Comparison of ENCODE assay signal across 11 cellular contexts in genomic region chr9:105503873-105504272, GRCh38. TPM values are rescaled to one million over a fixed set of nuclear protein-coding genes. Genes with fewer than 3 reads are reported as not detected.
DNase-seq lines count a peak whose midpoint lies in the region; ATAC-seq and TF ChIP-seq lines count a peak whose summit lies in the region.
"Had no signal": no experiment of that assay in that cellular context is flagged by ENCODE, and none has a peak within 500 bp of the region (broad histone marks: within the 10 kb centered on the region; RNA-seq: fewer than 3 reads in every experiment).

No MANE protein-coding gene starts in this region.

- H3K27me3 ChIP-seq in PC-9 (ENCODE audit: insufficient read depth, low read depth) = no peaks in the 10 kb centered on the region

- H3K79me2 ChIP-seq in PC-9 (ENCODE audit: low read depth) = no peaks in the 10 kb centered on the region

- H2AFZ ChIP-seq in PC-9 = no peak overlapping the region

- no peaks in the 10 kb centered on the region for H3K9me3 Mint-ChIP-seq in nephron progenitor cell

- intact Hi-C loops in PC-9 (cut with micrococcal nuclease; ENCODE audit: unreplicated experiment) = no loop called here

- peak overlapping the region; percentile 20; the same call in 1 of the 2 replicates for H3K27ac ChIP-seq in PC-9
- H3K27ac ChIP-seq: skin epidermis had no signal

- ATAC-seq in GM19035 (IDR thresholded peaks at IDR 0.05; ENCODE audit: unreplicated experiment) = peak; percentile 50
- ATAC-seq in HG02885 (IDR thresholded peaks at IDR 0.05; ENCODE audit: poor library complexity, unreplicated experiment) = peak; percentile 24
- no peak for ATAC-seq in GM21528 (IDR thresholded peaks at IDR 0.05; ENCODE audit: low FRiP score, unreplicated experiment)

- H3K9me2 ChIP-seq in PC-9 (ENCODE audit: insufficient read depth) = no peaks in the 10 kb centered on the region

- H3K27me3 Mint-ChIP-seq in nephron progenitor cell (ENCODE audit: low read depth, poor library complexity) = no peaks in the 10 kb centered on the region

- H3K9me3 ChIP-seq in PC-9 (ENCODE audit: insufficient read depth, low read depth) = no peaks in the 10 kb centered on the region

- H3K4me3 ChIP-seq in PC-9 = no peak overlapping the region
- H3K4me3 ChIP-seq: skin epidermis had no signal

- no peak overlapping the region for H3K4me3 Mint-ChIP-seq in nephron progenitor cell

- H4K20me1 ChIP-seq in PC-9 (ENCODE audit: insufficient read depth) = no peaks in the 10 kb centered on the region

- CTCF ChIA-PET in PC-9 (lab: Charles Lee) = no interaction called here

- POLR2A ChIA-PET in PC-9 (lab: Charles Lee; ENCODE audit: unreplicated experiment) = no interaction called here

- no peak overlapping the region for H3K4me2 ChIP-seq in PC-9

- peaks cover 5% of the 10 kb centered on the region for H3K4me1 Mint-ChIP-seq in nephron progenitor cell

- H3K36me3 Mint-ChIP-seq in nephron progenitor cell (ENCODE audit: low read depth) = peaks cover 42% of the 10 kb centered on the region

- H3F3A ChIP-seq in PC-9 (ENCODE audit: insufficient read depth, low read depth) = no peaks in the 10 kb centered on the region

- DNase-seq in PC-9 (peak in 1 of 2 experiments; percentile 35), nephron progenitor cell (no peak), HT-29 (ENCODE audit: low spot score) (no peak), COLO668 (lab: John Stamatoyannopoulos, UW; ENCODE audit: unreplicated experiment) (no peak), NCI-H2081 (lab: John Stamatoyannopoulos, UW) (no peak)
- DNase-seq: DMS79 treated with DMSO at 0.1 percent for 48 hours, NCI-H2227 treated with DMSO at 0.1 percent for 48 hours had no signal

- H3K27ac Mint-ChIP-seq in nephron progenitor cell = peak overlapping the region; percentile 30

- no peak for TF ChIP-seq CTCF in PC-9 (conservative IDR thresholded peaks at IDR 0.05)
- TF ChIP-seq CTCF in nephron progenitor cell (IDR thresholded peaks at IDR 0.05) = no peak

- no peaks in the 10 kb centered on the region for H3K36me3 ChIP-seq in PC-9 (ENCODE audit: low read depth)

- no TSS peak for BruUV-seq in PC-9 (replicated peaks; lab: Mats Ljungman, UMichigan)

- H3K4me1 ChIP-seq in PC-9 (replicated peaks; ENCODE audit: insufficient read depth) = no peaks in the 10 kb centered on the region; the same call in 1 of the 2 replicates

RNA-seq across cellular contexts. Expression of gene FKTN, which starts 54.1 kb away (rescaled TPM):
- 25.4 and 32.3 TPM in 2 replicates for total RNA-seq in PC-9 (2021)
- total RNA-seq in HT-29 (2014; rRNA removed; shearing (Covaris generic)) = 4.0 and 7.9 TPM in 2 replicates

RNA-seq across cellular contexts. Expression of gene FSD1L, which starts 56.0 kb away (rescaled TPM):
- 4.2 and 5.6 TPM in 2 replicates for total RNA-seq in PC-9 (2021)
- total RNA-seq in HT-29 (2014; rRNA removed; shearing (Covaris generic)) = 0.97 and 2.7 TPM in 2 replicates
